Comparison of ENCODE assay signal across 11 cellular contexts in the genomic region with DNA sequence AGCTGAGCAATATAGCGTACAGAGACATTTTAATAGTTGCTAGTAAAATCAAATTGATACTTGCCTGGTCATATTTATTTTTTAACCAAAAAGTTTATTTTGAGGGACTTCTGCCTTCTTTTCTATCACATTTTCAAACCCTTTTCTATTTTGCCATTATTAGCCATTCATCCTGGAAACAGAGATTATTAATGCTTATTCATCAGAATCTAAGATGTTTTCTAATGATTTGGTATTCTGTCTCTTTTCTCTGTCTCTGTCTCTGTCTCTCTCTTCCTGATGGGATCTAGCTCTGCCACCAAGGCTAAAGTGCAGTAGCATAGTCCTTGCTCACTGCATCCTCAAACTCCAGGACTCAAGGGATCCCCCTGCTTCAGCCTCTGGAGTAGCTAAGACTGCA.
"Had no signal": no experiment of that assay in that cellular context is flagged by ENCODE, and none has a peak within 500 bp of the region (broad histone marks: within the 10 kb centered on the region; RNA-seq: fewer than 3 reads in every experiment).

No MANE protein-coding gene starts in this region.

- H3K4me2 ChIP-seq: GM23338 had no signal

- H3K27ac ChIP-seq: GM23248 had no signal

- H3K9me3 ChIP-seq: HAP-1 had no signal

- H3K36me3 ChIP-seq: HAP-1 had no signal

- H3K9ac ChIP-seq: GM23248 had no signal

- ATAC-seq: GM23338, HCT116 had no signal

- FAIRE-seq: H1, H54 had no signal

- DNase-seq: GM23248, GOT3, H7, H9, HCEC 1CT, HFFc6 had no signal

- H3K4me3 ChIP-seq: GM23248, GM23338, HAP-1 had no signal

- H2AFZ ChIP-seq: GM23248, GM23338 had no signal
